In genomic region chr9:136619742-136620440, GRCh38 we compare ENCODE assay signal across 1 cellular context.
TF ChIP-seq lines count a peak whose summit lies in the region.

No MANE protein-coding gene starts in this region.

TF ChIP-seq in HepG2, 621 proteins besides CTCF, POLR2A, EP300 and RAD21 (continued from another document and continues in another):
- TF ChIP-seq ETS1 (CRISPR knock-in tag; IDR thresholded peaks at IDR 0.05) (no peak), ZNF331 (CRISPR knock-in tag; IDR thresholded peaks at IDR 0.05) (peak; percentile 71; the same call in 1 of the 2 replicates), ZNF160 (CRISPR knock-in tag; IDR thresholded peaks at IDR 0.05) (0 out of 2 replicates have a peak, but pooled peaks have one; percentile 52), ZNF660 (CRISPR knock-in tag; IDR thresholded peaks at IDR 0.05; ENCODE audit: borderline replicate concordance, low read depth) (no peak), ZNF326 (CRISPR knock-in tag; IDR thresholded peaks at IDR 0.05; ENCODE audit: borderline replicate concordance) (no peak), ESRRA (CRISPR knock-in tag; IDR thresholded peaks at IDR 0.05; ENCODE audit: low read depth) (peak; percentile 63; the same call in 1 of the 2 replicates), ZNF318 (CRISPR knock-in tag; IDR thresholded peaks at IDR 0.05) (peak; percentile 67; the same call in 1 of the 2 replicates), SETDB1 (CRISPR knock-in tag; IDR thresholded peaks at IDR 0.05; ENCODE audit: borderline replicate concordance) (no peak), NR2F1 (CRISPR knock-in tag; IDR thresholded peaks at IDR 0.05) (peak in 1 of 2 experiments; percentile 46; a peak in 2 of 4 replicates), MAZ (IDR thresholded peaks at IDR 0.05; ENCODE audit: borderline replicate concordance, low read depth, low read length) (no peak), MAZ (CRISPR knock-in tag; IDR thresholded peaks at IDR 0.05; ENCODE audit: low read depth) (peak; percentile 63; the same call in 1 of the 2 replicates), NBN (conservative IDR thresholded peaks at IDR 0.05) (no peak), ZNF558 (CRISPR knock-in tag; IDR thresholded peaks at IDR 0.05; ENCODE audit: borderline replicate concordance) (no peak), ISX (CRISPR knock-in tag; conservative IDR thresholded peaks at IDR 0.05) (no peak), AGO1 (IDR thresholded peaks at IDR 0.05; ENCODE audit: low read depth, low read length, poor library complexity, severe bottlenecking) (no peak), GPBP1L1 (CRISPR knock-in tag; IDR thresholded peaks at IDR 0.05) (no peak), ZNF850 (CRISPR knock-in tag; conservative IDR thresholded peaks at IDR 0.05) (no peak), ZNF337 (CRISPR knock-in tag; IDR thresholded peaks at IDR 0.05; ENCODE audit: borderline replicate concordance, low read depth) (no peak), ZFP36 (IDR thresholded peaks at IDR 0.05; ENCODE audit: borderline replicate concordance, low read depth, low read length, partially characterized antibody) (no peak), ZNF792 (CRISPR knock-in tag; IDR thresholded peaks at IDR 0.05) (no peak), GMEB2 (CRISPR knock-in tag; IDR thresholded peaks at IDR 0.05; ENCODE audit: low read depth) (no peak), ZMYM2 (CRISPR knock-in tag; IDR thresholded peaks at IDR 0.05) (0 out of 2 replicates have a peak, but pooled peaks have one; percentile 31), ZNF713 (CRISPR knock-in tag; IDR thresholded peaks at IDR 0.05) (no peak), HNF4G (IDR thresholded peaks at IDR 0.05; ENCODE audit: borderline replicate concordance, low read depth, low read length) (no peak), HNF4G (CRISPR knock-in tag; IDR thresholded peaks at IDR 0.05; ENCODE audit: borderline replicate concordance, low read depth) (peak; percentile 61; the same call in 1 of the 2 replicates), NFRKB (IDR thresholded peaks at IDR 0.05) (no peak), ZNF549 (CRISPR knock-in tag; IDR thresholded peaks at IDR 0.05) (no peak), PITX1 (CRISPR knock-in tag; IDR thresholded peaks at IDR 0.05) (peak; percentile 62; the same call in 1 of the 2 replicates), PATZ1 (CRISPR knock-in tag; IDR thresholded peaks at IDR 0.05) (peak; percentile 87), ZNF615 (CRISPR knock-in tag; IDR thresholded peaks at IDR 0.05; ENCODE audit: borderline replicate concordance) (no peak), YY1 (IDR thresholded peaks at IDR 0.05; ENCODE audit: insufficient read depth, insufficient replicate concordance, low read depth, low read length) (peak; percentile 33), SYNCRIP (IDR thresholded peaks at IDR 0.05; ENCODE audit: insufficient read depth, low read depth, low read length) (no peak)
- TF ChIP-seq, protein P1, sequence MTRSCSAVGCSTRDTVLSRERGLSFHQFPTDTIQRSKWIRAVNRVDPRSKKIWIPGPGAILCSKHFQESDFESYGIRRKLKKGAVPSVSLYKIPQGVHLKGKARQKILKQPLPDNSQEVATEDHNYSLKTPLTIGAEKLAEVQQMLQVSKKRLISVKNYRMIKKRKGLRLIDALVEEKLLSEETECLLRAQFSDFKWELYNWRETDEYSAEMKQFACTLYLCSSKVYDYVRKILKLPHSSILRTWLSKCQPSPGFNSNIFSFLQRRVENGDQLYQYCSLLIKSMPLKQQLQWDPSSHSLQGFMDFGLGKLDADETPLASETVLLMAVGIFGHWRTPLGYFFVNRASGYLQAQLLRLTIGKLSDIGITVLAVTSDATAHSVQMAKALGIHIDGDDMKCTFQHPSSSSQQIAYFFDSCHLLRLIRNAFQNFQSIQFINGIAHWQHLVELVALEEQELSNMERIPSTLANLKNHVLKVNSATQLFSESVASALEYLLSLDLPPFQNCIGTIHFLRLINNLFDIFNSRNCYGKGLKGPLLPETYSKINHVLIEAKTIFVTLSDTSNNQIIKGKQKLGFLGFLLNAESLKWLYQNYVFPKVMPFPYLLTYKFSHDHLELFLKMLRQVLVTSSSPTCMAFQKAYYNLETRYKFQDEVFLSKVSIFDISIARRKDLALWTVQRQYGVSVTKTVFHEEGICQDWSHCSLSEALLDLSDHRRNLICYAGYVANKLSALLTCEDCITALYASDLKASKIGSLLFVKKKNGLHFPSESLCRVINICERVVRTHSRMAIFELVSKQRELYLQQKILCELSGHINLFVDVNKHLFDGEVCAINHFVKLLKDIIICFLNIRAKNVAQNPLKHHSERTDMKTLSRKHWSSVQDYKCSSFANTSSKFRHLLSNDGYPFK (CRISPR knock-in tag; IDR thresholded peaks at IDR 0.05; ENCODE audit: borderline replicate concordance): peak; percentile 45; the same call in 1 of the 2 replicates
- TF ChIP-seq, protein P2, sequence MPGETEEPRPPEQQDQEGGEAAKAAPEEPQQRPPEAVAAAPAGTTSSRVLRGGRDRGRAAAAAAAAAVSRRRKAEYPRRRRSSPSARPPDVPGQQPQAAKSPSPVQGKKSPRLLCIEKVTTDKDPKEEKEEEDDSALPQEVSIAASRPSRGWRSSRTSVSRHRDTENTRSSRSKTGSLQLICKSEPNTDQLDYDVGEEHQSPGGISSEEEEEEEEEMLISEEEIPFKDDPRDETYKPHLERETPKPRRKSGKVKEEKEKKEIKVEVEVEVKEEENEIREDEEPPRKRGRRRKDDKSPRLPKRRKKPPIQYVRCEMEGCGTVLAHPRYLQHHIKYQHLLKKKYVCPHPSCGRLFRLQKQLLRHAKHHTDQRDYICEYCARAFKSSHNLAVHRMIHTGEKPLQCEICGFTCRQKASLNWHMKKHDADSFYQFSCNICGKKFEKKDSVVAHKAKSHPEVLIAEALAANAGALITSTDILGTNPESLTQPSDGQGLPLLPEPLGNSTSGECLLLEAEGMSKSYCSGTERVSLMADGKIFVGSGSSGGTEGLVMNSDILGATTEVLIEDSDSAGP (CRISPR knock-in tag; IDR thresholded peaks at IDR 0.05; ENCODE audit: borderline replicate concordance): peak; percentile 58; the same call in 1 of the 2 replicates
- TF ChIP-seq, protein P3, sequence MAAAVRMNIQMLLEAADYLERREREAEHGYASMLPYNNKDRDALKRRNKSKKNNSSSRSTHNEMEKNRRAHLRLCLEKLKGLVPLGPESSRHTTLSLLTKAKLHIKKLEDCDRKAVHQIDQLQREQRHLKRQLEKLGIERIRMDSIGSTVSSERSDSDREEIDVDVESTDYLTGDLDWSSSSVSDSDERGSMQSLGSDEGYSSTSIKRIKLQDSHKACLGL (CRISPR knock-in tag; IDR thresholded peaks at IDR 0.05): 0 out of 2 replicates have a peak, but pooled peaks have one; percentile 53
- TF ChIP-seq, protein P4, sequence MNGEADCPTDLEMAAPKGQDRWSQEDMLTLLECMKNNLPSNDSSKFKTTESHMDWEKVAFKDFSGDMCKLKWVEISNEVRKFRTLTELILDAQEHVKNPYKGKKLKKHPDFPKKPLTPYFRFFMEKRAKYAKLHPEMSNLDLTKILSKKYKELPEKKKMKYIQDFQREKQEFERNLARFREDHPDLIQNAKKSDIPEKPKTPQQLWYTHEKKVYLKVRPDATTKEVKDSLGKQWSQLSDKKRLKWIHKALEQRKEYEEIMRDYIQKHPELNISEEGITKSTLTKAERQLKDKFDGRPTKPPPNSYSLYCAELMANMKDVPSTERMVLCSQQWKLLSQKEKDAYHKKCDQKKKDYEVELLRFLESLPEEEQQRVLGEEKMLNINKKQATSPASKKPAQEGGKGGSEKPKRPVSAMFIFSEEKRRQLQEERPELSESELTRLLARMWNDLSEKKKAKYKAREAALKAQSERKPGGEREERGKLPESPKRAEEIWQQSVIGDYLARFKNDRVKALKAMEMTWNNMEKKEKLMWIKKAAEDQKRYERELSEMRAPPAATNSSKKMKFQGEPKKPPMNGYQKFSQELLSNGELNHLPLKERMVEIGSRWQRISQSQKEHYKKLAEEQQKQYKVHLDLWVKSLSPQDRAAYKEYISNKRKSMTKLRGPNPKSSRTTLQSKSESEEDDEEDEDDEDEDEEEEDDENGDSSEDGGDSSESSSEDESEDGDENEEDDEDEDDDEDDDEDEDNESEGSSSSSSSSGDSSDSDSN (CRISPR knock-in tag; IDR thresholded peaks at IDR 0.05): peak; percentile 95
